In the genomic region with DNA sequence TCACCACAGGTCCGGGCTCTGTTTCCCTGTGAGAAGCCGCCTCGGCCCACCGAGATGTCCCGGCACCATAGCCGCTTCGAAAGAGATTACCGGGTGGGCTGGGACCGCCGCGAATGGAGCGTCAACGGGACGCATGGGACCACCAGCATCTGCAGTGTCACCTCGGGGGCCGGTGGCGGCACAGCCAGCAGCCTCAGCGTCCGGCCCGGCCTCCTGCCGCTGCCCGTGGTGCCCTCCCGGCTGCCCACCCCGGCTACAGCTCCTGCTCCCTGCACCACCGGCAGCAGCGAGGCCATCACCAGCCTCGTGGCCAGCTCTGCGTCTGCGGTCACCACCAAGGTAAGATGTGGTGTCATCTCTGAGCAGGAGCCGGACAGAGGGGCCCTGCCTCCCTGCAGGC, we compare ENCODE assay signal across 15 cellular contexts.
DNase-seq lines count a peak whose midpoint lies in the region; ATAC-seq, FAIRE-seq and TF ChIP-seq lines count a peak whose summit lies in the region.
"Had no signal": no experiment of that assay in that cellular context is flagged by ENCODE, and none has a peak within 500 bp of the region (broad histone marks: within the 10 kb centered on the region; RNA-seq: fewer than 3 reads in every experiment).

No MANE protein-coding gene starts in this region.

- BruUV-seq in HepG2 (replicated peaks; lab: Mats Ljungman, UMichigan), result no TSS peak

- H3K4me2 ChIP-seq in HepG2 (ENCODE audit: low read depth, low read length), result no peak overlapping the region
- no peak overlapping the region for H3K4me2 ChIP-seq in trophoblast cell (ENCODE audit: low read length)
- H3K4me2 ChIP-seq: BLaER1 had no signal

- H3K9ac ChIP-seq in HepG2 (ENCODE audit: insufficient read depth, low read depth, low read length), result no peak overlapping the region
- no peak overlapping the region for H3K9ac ChIP-seq in trophoblast cell (ENCODE audit: low read length)
- H3K9ac ChIP-seq: BLaER1 had no signal

- H3K14ac ChIP-seq in trophoblast cell (ENCODE audit: low read length), result no peak overlapping the region

- H4K91ac ChIP-seq in trophoblast cell (ENCODE audit: low read depth, low read length), result no peak overlapping the region

- ATAC-seq in HepG2 (no peak), right lobe of liver (no peak), gastrocnemius medialis (no peak), GM21786 (IDR thresholded peaks at IDR 0.05; ENCODE audit: unreplicated experiment) (no peak)

- TF ChIP-seq POLR2A in HepG2 (IDR thresholded peaks at IDR 0.05; ENCODE audit: insufficient read depth in 1 of 2, low read depth in 2 of 2, low read length in 2 of 2) (no peak), right lobe of liver (IDR thresholded peaks at IDR 0.05) (no peak), gastrocnemius medialis (IDR thresholded peaks at IDR 0.05) (no peak), transverse colon (IDR thresholded peaks at IDR 0.05) (no peak)

- no peak for TF ChIP-seq RAD21 in HepG2 (CRISPR knock-in tag; IDR thresholded peaks at IDR 0.05)

- no peak overlapping the region for H2BK5ac ChIP-seq in trophoblast cell (ENCODE audit: low read depth, low read length, poor library complexity)

- in situ Hi-C loops in HepG2 (cut with HindIII; ENCODE audit: extremely low pct_ligation_motif_present, low pct_unique_long_range_greater_than_20kb), result no loop called here
- in situ Hi-C loops in gastrocnemius medialis (cut with MboI; ENCODE audit: low sequenced_read_pairs in 4 of 4), result no loop called here
- in situ Hi-C loops in transverse colon (cut with MboI; ENCODE audit: low pct_ligation_motif_present in 1 of 4, low pct_unique_long_range_greater_than_20kb in 1 of 4, low sequenced_read_pairs in 3 of 4), result no loop called here

- H3K4me3 ChIP-seq in HepG2 (replicated peaks in 1 of 3; ENCODE audit: insufficient read depth in 1 of 3, low read depth in 2 of 3, low read length in 3 of 3), result no peak overlapping the region
- no peak overlapping the region for H3K4me3 ChIP-seq in right lobe of liver
- H3K4me3 ChIP-seq in trophoblast cell (ENCODE audit: low read depth, low read length), result no peak overlapping the region
- H3K4me3 ChIP-seq in gastrocnemius medialis, result no peak overlapping the region
- no peak overlapping the region for H3K4me3 ChIP-seq in transverse colon
- H3K4me3 ChIP-seq: BLaER1 had no signal

- DNase-seq in HepG2 (ENCODE audit: low spot score) (no peak), right lobe of liver (no peak), trophoblast cell (no peak), gastrocnemius medialis (no peak), NCI-H226 (no peak), transverse colon (no peak)
- DNase-seq: 8988T; CD4-positive, alpha-beta memory T cell; DMS153; DMS79; GDM1; GOT3; H9 had no signal

- TF ChIP-seq CTCF in HepG2 (CRISPR knock-in tag; IDR thresholded peaks at IDR 0.05), result no peak
- no peak for TF ChIP-seq CTCF in right lobe of liver (IDR thresholded peaks at IDR 0.05)
- no peak for TF ChIP-seq CTCF in gastrocnemius medialis (IDR thresholded peaks at IDR 0.05 in 4 of 5, conservative IDR thresholded peaks at IDR 0.05 in 1 of 5)
- TF ChIP-seq CTCF in transverse colon (IDR thresholded peaks at IDR 0.05), result no peak

- H3K79me2 ChIP-seq in HepG2 (ENCODE audit: insufficient read depth, low read length) (no peaks in the 10 kb centered on the region), trophoblast cell (ENCODE audit: control insufficient read depth, insufficient read depth, low read length, poor library complexity) (no peaks in the 10 kb centered on the region)

- POLR2A ChIA-PET in HepG2 (lab: Yijun Ruan, JAX), result no interaction called here

- no peak overlapping the region for H2AFZ ChIP-seq in HepG2 (ENCODE audit: low read length)
- no peak overlapping the region for H2AFZ ChIP-seq in trophoblast cell (ENCODE audit: insufficient read depth, low read length, poor library complexity)

- H2AK5ac ChIP-seq in trophoblast cell (ENCODE audit: low read length), result no peak overlapping the region

- TF ChIP-seq EP300 in HepG2 (IDR thresholded peaks at IDR 0.05; ENCODE audit: low read depth in 2 of 2, low read length in 2 of 2) (no peak), HepG2 (CRISPR knock-in tag; IDR thresholded peaks at IDR 0.05; ENCODE audit: borderline replicate concordance) (no peak), transverse colon (IDR thresholded peaks at IDR 0.05; ENCODE audit: low read depth) (no peak)

- H3K27ac ChIP-seq in HepG2 (ENCODE audit: extremely low read length, insufficient read depth, low read length) (no peak overlapping the region), right lobe of liver (no peak overlapping the region), trophoblast cell (ENCODE audit: low read depth, low read length) (no peak overlapping the region), gastrocnemius medialis (peak overlapping the region in 3 of 4 donors; percentile 85 to 93 (median 89)), transverse colon (peak overlapping the region in 2 of 4 donors; percentile 77 to 78)
- H3K27ac ChIP-seq: BLaER1 had no signal

- H3K18ac ChIP-seq in trophoblast cell (ENCODE audit: low read length), result no peak overlapping the region

- intact Hi-C loops in HepG2 (cut with micrococcal nuclease; ENCODE audit: unreplicated experiment), result no loop called here
- intact Hi-C loops in right lobe of liver (cut with DNase I), result no loop called here
- intact Hi-C loops in gastrocnemius medialis (cut with DNase I; ENCODE audit: low total_unique reads), result loop anchor here (10.0 kb wide), 1 partner anchor 177 kb away; a partner anchor contains a TSS
- intact Hi-C loops in transverse colon (cut with DNase I; ENCODE audit: low total_unique reads), result no loop called here

- H3K36me3 ChIP-seq in HepG2 (replicated peaks in 1 of 2; ENCODE audit: control insufficient read depth in 1 of 2, insufficient read depth in 2 of 2, low read length in 2 of 2) (no peaks in the 10 kb centered on the region), right lobe of liver (no peaks in the 10 kb centered on the region), trophoblast cell (ENCODE audit: control insufficient read depth in 1 of 2, insufficient read depth in 2 of 2, low read length in 2 of 2) (peaks cover 0 to 3% of the 10 kb centered on the region in 2 experiments), gastrocnemius medialis (no peaks in the 10 kb centered on the region), transverse colon (no peaks in the 10 kb centered on the region)
- H3K36me3 ChIP-seq: BLaER1 had no signal

- H3K79me1 ChIP-seq in trophoblast cell (ENCODE audit: low read length), result peaks cover 18% of the 10 kb centered on the region

- 58% methylated on average over 18 of the region's 30 CpGs for WGBS in HepG2 (ENCODE audit: low lambda C conversion rate)
- 96% methylated on average over 7 of the region's 30 CpGs for WGBS in right lobe of liver (ENCODE audit: insufficient coverage, low coverage, low lambda C conversion rate, missing lambda C conversion rate)
- no CpG with 5 or more reads among the region's 30 CpGs for WGBS in trophoblast cell (ENCODE audit: extremely low coverage, insufficient coverage, insufficient read length)
- WGBS in transverse colon (ENCODE audit: low coverage in 1 of 2), 2 donors, result 96% methylated on average over 29 of the region's 30 CpGs; no CpG with 5 or more reads in 1 of the 2 donors

- peak overlapping the region; percentile 30 for H2BK12ac ChIP-seq in trophoblast cell (ENCODE audit: low read length)

- H2BK120ac ChIP-seq in trophoblast cell (ENCODE audit: insufficient read depth, low read length, poor library complexity), result peak overlapping the region; percentile 18

- no peak overlapping the region for H3K4ac ChIP-seq in trophoblast cell (ENCODE audit: low read depth, low read length)

- no peak for FAIRE-seq in HepG2 (lab: Jason Lieb, UNC)

- H3K27me3 ChIP-seq in HepG2 (ENCODE audit: control insufficient read depth in 1 of 2, insufficient read depth in 2 of 2, low read length in 2 of 2), result peaks cover 2 to 39% of the 10 kb centered on the region in 2 experiments; a peak in 4 of 5 replicates
- H3K27me3 ChIP-seq in right lobe of liver, result no peaks in the 10 kb centered on the region
- H3K27me3 ChIP-seq in trophoblast cell (ENCODE audit: insufficient read depth, low read length), result no peaks in the 10 kb centered on the region
- H3K27me3 ChIP-seq in gastrocnemius medialis, result no peaks in the 10 kb centered on the region
- no peaks in the 10 kb centered on the region for H3K27me3 ChIP-seq in transverse colon
- H3K27me3 ChIP-seq: BLaER1 had no signal

- H3K9me3 ChIP-seq in HepG2 (ENCODE audit: low read length), result no peaks in the 10 kb centered on the region
- no peaks in the 10 kb centered on the region for H3K9me3 ChIP-seq in right lobe of liver
- H3K9me3 ChIP-seq in trophoblast cell (ENCODE audit: insufficient read depth, low read depth, low read length), result no peaks in the 10 kb centered on the region
- H3K9me3 ChIP-seq in gastrocnemius medialis, result no peaks in the 10 kb centered on the region
- H3K9me3 ChIP-seq in transverse colon, result no peaks in the 10 kb centered on the region
- H3K9me3 ChIP-seq: BLaER1 had no signal

- no peak overlapping the region for H4K8ac ChIP-seq in trophoblast cell (ENCODE audit: low read depth, low read length)

- CTCF ChIA-PET in HepG2 (lab: Yijun Ruan, JAX; ENCODE audit: low intra/inter-chr PET ratio, low total read pairs), result no interaction called here

- H3K23ac ChIP-seq in trophoblast cell (ENCODE audit: low read length), result no peak overlapping the region

- no peak overlapping the region for H4K12ac ChIP-seq in trophoblast cell (ENCODE audit: low read depth, low read length)

- no peaks in the 10 kb centered on the region for H3K4me1 ChIP-seq in HepG2 (ENCODE audit: insufficient read depth, low read length)
- H3K4me1 ChIP-seq in right lobe of liver, result no peaks in the 10 kb centered on the region
- peaks cover 17 to 33% of the 10 kb centered on the region in 2 experiments for H3K4me1 ChIP-seq in trophoblast cell (ENCODE audit: control insufficient read depth in 1 of 2, insufficient read depth in 2 of 2, low read length in 2 of 2)
- peaks cover 45 to 49% of the 10 kb centered on the region in 2 donors for H3K4me1 ChIP-seq in gastrocnemius medialis
- peaks cover 13 to 25% (median 16%) of the 10 kb centered on the region in 4 donors for H3K4me1 ChIP-seq in transverse colon

- no peaks in the 10 kb centered on the region for H4K20me1 ChIP-seq in HepG2 (ENCODE audit: insufficient read depth, low read length)
- H4K20me1 ChIP-seq: BLaER1 had no signal

TF ChIP-seq in HepG2, 621 proteins besides CTCF, POLR2A, EP300 and RAD21:
- TF ChIP-seq HMGA1 (CRISPR knock-in tag; conservative IDR thresholded peaks at IDR 0.05) (no peak), GABPA (IDR thresholded peaks at IDR 0.05; ENCODE audit: low read depth, low read length) (0 out of 2 replicates have a peak, but pooled peaks have one; percentile 18), GABPA (CRISPR knock-in tag; IDR thresholded peaks at IDR 0.05; ENCODE audit: low read depth) (no peak)

Comparison
In these comparisons a context has a peak if more than half of its experiments do, and no peak if none do; other contexts are left out.
1. H3K27ac ChIP-seq: peak in gastrocnemius medialis (3 of 4); none in HepG2 (single experiment), right lobe of liver (0 of 3) and trophoblast cell (single experiment).